Comparison of ENCODE assay signal across 8 cellular contexts in genomic region chr11:65132988-65133700, GRCh38. TPM values are rescaled to one million over a fixed set of nuclear protein-coding genes. Genes with fewer than 3 reads are reported as not detected.
DNase-seq lines count a peak whose midpoint lies in the region; ATAC-seq and TF ChIP-seq lines count a peak whose summit lies in the region.

No MANE protein-coding gene starts in this region.

- intact Hi-C loops in PC-3 (cut with micrococcal nuclease) = no loop called here
- intact Hi-C loops in MCF 10A (cut with micrococcal nuclease) = no loop called here
- intact Hi-C loops in left lung (cut with DNase I) = no loop called here

- no peak overlapping the region for H2AFZ ChIP-seq in PC-3 (ENCODE audit: low read length)

- peak; percentile 60 for DNase-seq in activated T-cell treated with anti-CD3 and anti-CD28 coated beads for 48 hours (ENCODE audit: low read depth)
- no peak for DNase-seq in activated T-cell treated with anti-CD3 and anti-CD28 coated beads for 4 hours
- peak; percentile 73 for DNase-seq in PC-3
- DNase-seq in MCF 10A (ENCODE audit: unreplicated experiment) = peak; percentile 66
- peak; percentile 80 to 93 for DNase-seq in left lung

- CTCF ChIA-PET in PC-3 (lab: Charles Lee) = no interaction called here
- CTCF ChIA-PET in MCF 10A (lab: Yijun Ruan, JAX) = interaction anchor here (0.6 to 0.8 kb wide), 2 partner anchors 11 to 48 kb away, joined by 3 to 4 read pairs; partner anchors contain the start of gene CAPN1

- peak overlapping the region; percentile 90 for H3K4me3 ChIP-seq in PC-3 (ENCODE audit: low read length)
- peak overlapping the region; percentile 84 to 98 for H3K4me3 ChIP-seq in left lung

- H3K27me3 ChIP-seq in PC-3 (ENCODE audit: low read length) (no peaks in the 10 kb centered on the region), left lung (no peaks in the 10 kb centered on the region)

- H3K36me3 Mint-ChIP-seq in MCF 10A (ENCODE audit: insufficient read depth, unreplicated experiment) = peaks cover 40% of the 10 kb centered on the region
- H3K36me3 Mint-ChIP-seq in stimulated activated naive CD8-positive, alpha-beta T cell treated with anti-CD3 and anti-CD28 coated beads, Interleukin-15, Interleukin-2, amounts not matched to agents 100 ng/mL and 50 ng/mL, for 24 hours (ENCODE audit: low read depth) = peaks cover 7% of the 10 kb centered on the region

- peaks cover 35% of the 10 kb centered on the region for H3K79me2 ChIP-seq in PC-3 (ENCODE audit: low read length)

- no peaks in the 10 kb centered on the region for H3K9me2 ChIP-seq in PC-3 (replicated peaks; ENCODE audit: low read length)

- H3K9ac ChIP-seq in PC-3 (ENCODE audit: low read length) = peak overlapping the region; percentile 98

- H3K9me3 Mint-ChIP-seq in MCF 10A (ENCODE audit: unreplicated experiment) = no peaks in the 10 kb centered on the region
- H3K9me3 Mint-ChIP-seq in stimulated activated naive CD8-positive, alpha-beta T cell treated with anti-CD3 and anti-CD28 coated beads, Interleukin-15, Interleukin-2, amounts not matched to agents 100 ng/mL and 50 ng/mL, for 24 hours = no peaks in the 10 kb centered on the region

- POLR2A ChIA-PET in PC-3 (lab: Charles Lee; ENCODE audit: unreplicated experiment) (no interaction called here), MCF 10A (lab: Yijun Ruan, JAX) (interaction anchor here (0.7 to 8.2 kb wide), 15 partner anchors 10 to 815 kb away, joined by 3 to 157 read pairs (median 7); partner anchors contain the start of genes ARL2, CAPN1, FAU and MRPL49)

- peak overlapping the region; percentile 100 for H3K27ac Mint-ChIP-seq in MCF 10A (ENCODE audit: low read depth, unreplicated experiment)
- peak overlapping the region; percentile 100 for H3K27ac Mint-ChIP-seq in stimulated activated naive CD8-positive, alpha-beta T cell treated with anti-CD3 and anti-CD28 coated beads, Interleukin-15, Interleukin-2, amounts not matched to agents 100 ng/mL and 50 ng/mL, for 24 hours

- H4K20me1 ChIP-seq in PC-3 (ENCODE audit: low read length) = no peaks in the 10 kb centered on the region; the same call in 1 of the 2 replicates

- H3K36me3 ChIP-seq in PC-3 (ENCODE audit: low read depth, low read length) = peaks cover 32% of the 10 kb centered on the region; the same call in 1 of the 2 replicates
- peaks cover 0 to 48% of the 10 kb centered on the region in 2 donors for H3K36me3 ChIP-seq in left lung

- 0 out of 2 replicates have a peak, but pooled peaks have one; percentile 7 for ATAC-seq in PC-3
- peak; percentile 39 for ATAC-seq in left lung
- ATAC-seq in GM21515 (IDR thresholded peaks at IDR 0.05; ENCODE audit: unreplicated experiment) = no peak
- no peak for ATAC-seq in HG03045 (IDR thresholded peaks at IDR 0.05; ENCODE audit: unreplicated experiment)

- BruUV-seq in PC-3 (replicated peaks; lab: Mats Ljungman, UMichigan) (TSS peak; percentile 40), MCF 10A (replicated peaks; lab: Mats Ljungman, UMichigan) (no TSS peak)

- H3K4me3 Mint-ChIP-seq in MCF 10A (ENCODE audit: unreplicated experiment) = peak overlapping the region; percentile 99
- H3K4me3 Mint-ChIP-seq in stimulated activated naive CD8-positive, alpha-beta T cell treated with anti-CD3 and anti-CD28 coated beads, Interleukin-15, Interleukin-2, amounts not matched to agents 100 ng/mL and 50 ng/mL, for 24 hours = peak overlapping the region; percentile 99

- H3K4me1 Mint-ChIP-seq in MCF 10A (ENCODE audit: insufficient read depth, unreplicated experiment) = peaks cover 28% of the 10 kb centered on the region
- H3K4me1 Mint-ChIP-seq in stimulated activated naive CD8-positive, alpha-beta T cell treated with anti-CD3 and anti-CD28 coated beads, Interleukin-15, Interleukin-2, amounts not matched to agents 100 ng/mL and 50 ng/mL, for 24 hours (ENCODE audit: low read depth) = peaks cover 54% of the 10 kb centered on the region

- H3K27ac ChIP-seq in PC-3 (ENCODE audit: low read length) = no peak overlapping the region
- H3K27ac ChIP-seq in left lung = peak overlapping the region in 1 of 2 donors; percentile 98

- TF ChIP-seq CTCF in PC-3 (conservative IDR thresholded peaks at IDR 0.05; ENCODE audit: low read depth, low read length) (no peak), MCF 10A (IDR thresholded peaks at IDR 0.05; ENCODE audit: unreplicated experiment) (no peak), left lung (IDR thresholded peaks at IDR 0.05) (no peak)

- H3K4me1 ChIP-seq in PC-3 (ENCODE audit: insufficient read depth, low read length) (peaks cover 16% of the 10 kb centered on the region), left lung (peaks cover 16 to 32% of the 10 kb centered on the region in 2 donors)

- no peaks in the 10 kb centered on the region for H3F3A ChIP-seq in PC-3 (ENCODE audit: low read length, unreplicated experiment)

- H3K9me3 ChIP-seq in PC-3 (ENCODE audit: low read length) = no peaks in the 10 kb centered on the region
- no peaks in the 10 kb centered on the region for H3K9me3 ChIP-seq in left lung

- peak overlapping the region; percentile 96 for H3K4me2 ChIP-seq in PC-3 (ENCODE audit: low read length)

- H3K27me3 Mint-ChIP-seq in MCF 10A (ENCODE audit: insufficient read depth, unreplicated experiment) = no peaks in the 10 kb centered on the region
- no peaks in the 10 kb centered on the region for H3K27me3 Mint-ChIP-seq in stimulated activated naive CD8-positive, alpha-beta T cell treated with anti-CD3 and anti-CD28 coated beads, Interleukin-15, Interleukin-2, amounts not matched to agents 100 ng/mL and 50 ng/mL, for 24 hours

RNA-seq across cellular contexts. Expression of gene SYVN1, which starts 1.2 kb away (rescaled TPM):
- total RNA-seq in PC-3 (2014; rRNA removed) (22.3 and 33.2 TPM in 2 replicates), MCF 10A (2022) (74.9 and 99.8 TPM in 2 replicates), left lung (10 to 100 TPM; 63.5 to 74.5 TPM)

RNA-seq across cellular contexts. Expression of gene MRPL49, which starts 11.0 kb away (rescaled TPM):
- total RNA-seq in PC-3 (2014; rRNA removed) (163 and 183 TPM in 2 replicates), MCF 10A (2022) (76.9 and 79.0 TPM in 2 replicates), left lung (10 to 100 TPM; 46.8 to 47.2 TPM)

RNA-seq across cellular contexts. Expression of gene FAU, which starts 11.2 kb away (rescaled TPM):
- total RNA-seq in PC-3 (2014; rRNA removed) (1,119 and 1,157 TPM in 2 replicates), MCF 10A (2022) (1,049 and 1,269 TPM in 2 replicates), left lung (100 to 1,000 TPM; 621 to 685 TPM)

RNA-seq across cellular contexts. Expression of gene ZNHIT2, which starts 15.6 kb away (rescaled TPM):
- total RNA-seq in PC-3 (2014; rRNA removed) (48.2 and 59.0 TPM in 2 replicates), MCF 10A (2022) (22.0 and 23.6 TPM in 2 replicates), left lung (10 to 100 TPM in 1 of 2 donors, 1 to 10 TPM in 1; 8.0 to 10.6 TPM)

RNA-seq across cellular contexts. Expression of gene TM7SF2, which starts 21.5 kb away (rescaled TPM):
- total RNA-seq in PC-3 (2014; rRNA removed) (38.4 and 44.2 TPM in 2 replicates), MCF 10A (2022) (8.5 and 14.0 TPM in 2 replicates), left lung (10 to 100 TPM; 37.1 to 41.0 TPM)

Comparison
In these comparisons a context has a peak if more than half of its experiments do, and no peak if none do; other contexts are left out.
1. ATAC-seq: peak in PC-3 (single experiment) and left lung (single experiment); none in GM21515 (single experiment) and HG03045 (single experiment).